8 cellular contexts compared by ENCODE assay signal in the genomic region with DNA sequence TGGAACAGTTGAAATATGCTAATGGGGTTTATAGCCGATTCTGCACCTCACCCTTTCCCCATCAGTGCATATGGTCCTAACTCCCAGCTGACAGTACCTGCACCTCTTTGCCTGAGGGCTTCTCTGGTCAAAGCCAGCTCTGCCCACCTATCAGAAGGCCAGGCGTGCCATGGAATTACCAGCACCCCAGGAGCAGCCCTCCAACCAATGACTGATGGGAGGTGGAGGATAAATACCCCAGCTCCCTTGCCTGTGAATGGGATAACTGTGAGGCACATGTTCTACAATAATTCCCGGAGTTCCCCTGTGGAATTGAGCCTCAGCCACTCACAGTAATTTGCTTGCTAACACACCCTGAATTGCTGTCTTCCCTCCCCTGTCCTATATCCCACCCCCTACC.
"Had no signal": no experiment of that assay in that cellular context is flagged by ENCODE, and none has a peak within 500 bp of the region (broad histone marks: within the 10 kb centered on the region; RNA-seq: fewer than 3 reads in every experiment).

No MANE protein-coding gene starts in this region.

- H3K27ac Mint-ChIP-seq: IgD-negative memory B cell had no signal

- ATAC-seq: HepG2, K562 had no signal

- H3K4me3 Mint-ChIP-seq: IgD-negative memory B cell had no signal

- DNase-seq: IMR-90, KBM-7, KG1 had no signal

- H3K4me2 ChIP-seq: KMS-11 had no signal

- H3K4me3 ChIP-seq: K562 had no signal

- H3K9ac ChIP-seq: KMS-11 had no signal

- H3K27ac ChIP-seq: HL-60, KMS-11 had no signal

- H3K4me1 Mint-ChIP-seq: IgD-negative memory B cell had no signal

- H3K36me3 Mint-ChIP-seq: IgD-negative memory B cell had no signal
